ENCODE assay signal across 8 cellular contexts in genomic region chr11:116073854-116074837, GRCh38.
A peak's percentile ranks its signal among the peaks of the same experiment; 100 is the strongest.
DNase-seq lines count a peak whose midpoint lies in the region; ATAC-seq and TF ChIP-seq lines count a peak whose summit lies in the region.

No MANE protein-coding gene starts in this region.

- no peak overlapping the region for H3K4me3 Mint-ChIP-seq in WTC11

- no peak for DNase-seq in activated CD4-positive, CD25-positive, alpha-beta regulatory T cell (lab: John Stamatoyannopoulos, UW)
- DNase-seq in WERI-Rb-1 (peak; percentile 54), neuronal stem cell (ENCODE audit: low spot score) (peak; percentile 76), colonic mucosa (no peak), SIG-M5 (lab: John Stamatoyannopoulos, UW) (no peak), WTC11 (ENCODE audit: low spot score) (no peak)

- no peaks in the 10 kb centered on the region for H3K27me3 ChIP-seq in WERI-Rb-1 (ENCODE audit: insufficient read depth, low read depth, severe bottlenecking)
- peaks cover 0 to 6% (median 0%) of the 10 kb centered on the region in 3 experiments for H3K27me3 ChIP-seq in neuronal stem cell (ENCODE audit: control insufficient read depth in 3 of 3, insufficient read depth in 3 of 3, low read depth in 1 of 3, low read length in 3 of 3)
- no peaks in the 10 kb centered on the region for H3K27me3 ChIP-seq in colonic mucosa

- no peak overlapping the region for H2BK12ac ChIP-seq in neuronal stem cell (ENCODE audit: low read length)

- peaks cover 37 to 42% of the 10 kb centered on the region in 2 donors for H3K4me1 ChIP-seq in neuronal stem cell (ENCODE audit: control insufficient read depth in 2 of 2, insufficient read depth in 1 of 2, low read depth in 1 of 2, low read length in 2 of 2)
- H3K4me1 ChIP-seq in colonic mucosa: no peaks in the 10 kb centered on the region

- H3K4me2 ChIP-seq in neuronal stem cell (ENCODE audit: insufficient read depth, low read length, poor library complexity, severe bottlenecking): peak overlapping the region; percentile 58

- no peak overlapping the region for H2AFZ ChIP-seq in neuronal stem cell (ENCODE audit: low read length)

- no peak overlapping the region for H2BK5ac ChIP-seq in neuronal stem cell (ENCODE audit: low read length)

- no peaks in the 10 kb centered on the region for H3K36me3 Mint-ChIP-seq in WTC11

- H3K18ac ChIP-seq in neuronal stem cell (ENCODE audit: low read length): peak overlapping the region; percentile 48

- intact Hi-C loops in colonic mucosa (cut with DNase I): no loop called here

- H3K9me3 ChIP-seq in WERI-Rb-1 (ENCODE audit: severe bottlenecking) (no peaks in the 10 kb centered on the region), neuronal stem cell (replicated peaks in 1 of 2; ENCODE audit: control insufficient read depth in 2 of 2, insufficient read depth in 1 of 2, low read depth in 1 of 2, low read length in 2 of 2) (no peaks in the 10 kb centered on the region), colonic mucosa (no peaks in the 10 kb centered on the region)

- H3K36me3 ChIP-seq in WERI-Rb-1 (no peaks in the 10 kb centered on the region), neuronal stem cell (replicated peaks in 1 of 2; ENCODE audit: control insufficient read depth in 2 of 2, insufficient read depth in 2 of 2, low read length in 2 of 2) (no peaks in the 10 kb centered on the region), colonic mucosa (no peaks in the 10 kb centered on the region)

- H2BK120ac ChIP-seq in neuronal stem cell (ENCODE audit: low read depth, low read length): no peak overlapping the region

- CTCF ChIA-PET in WTC11 (lab: Charles Lee): interaction anchor here (1.1 to 1.8 kb wide), 7 partner anchors 8 to 204 kb away, joined by 3 to 10 read pairs (median 5); no protein-coding TSS in a partner anchor

- H4K8ac ChIP-seq in neuronal stem cell (ENCODE audit: low read depth, low read length): no peak overlapping the region

- H3K4ac ChIP-seq in neuronal stem cell (ENCODE audit: low read length): no peak overlapping the region

- peaks cover 11% of the 10 kb centered on the region for H3K27me3 Mint-ChIP-seq in WTC11 (ENCODE audit: low read depth)

- H3K79me1 ChIP-seq in neuronal stem cell (ENCODE audit: low read depth, low read length): no peaks in the 10 kb centered on the region

- H3K27ac Mint-ChIP-seq in WTC11: no peak overlapping the region

- H3K9me3 Mint-ChIP-seq in WTC11: peaks cover 6% of the 10 kb centered on the region

- H3K4me3 ChIP-seq in WERI-Rb-1 (ENCODE audit: low read depth, low read length): peak overlapping the region; percentile 23
- H3K4me3 ChIP-seq in neuronal stem cell (ENCODE audit: low read length in 2 of 2): no peak overlapping the region
- no peak overlapping the region for H3K4me3 ChIP-seq in colonic mucosa

- H2AK5ac ChIP-seq in neuronal stem cell (ENCODE audit: low read depth, low read length): no peak overlapping the region

- no peak overlapping the region for H3K14ac ChIP-seq in neuronal stem cell (ENCODE audit: low read length)

- TF ChIP-seq CTCF in WERI-Rb-1 (IDR thresholded peaks at IDR 0.05; ENCODE audit: low read depth, low read length) (no peak), colonic mucosa (IDR thresholded peaks at IDR 0.05) (no peak), WTC11 (IDR thresholded peaks at IDR 0.05) (no peak)

- no peak overlapping the region for H4K91ac ChIP-seq in neuronal stem cell (ENCODE audit: low read depth, low read length, poor library complexity)

- H3K27ac ChIP-seq in WERI-Rb-1 (peak overlapping the region; percentile 41), neuronal stem cell (replicated peaks; ENCODE audit: low read length) (peak overlapping the region; percentile 93), colonic mucosa (no peak overlapping the region)

- ATAC-seq in activated CD4-positive, CD25-positive, alpha-beta regulatory T cell treated with anti-CD3 and anti-CD28 coated beads, Interleukin-2, amount 50 U/mL, for 24 hours: peak; percentile 59 to 63
- ATAC-seq in HG03439 (IDR thresholded peaks at IDR 0.05; ENCODE audit: unreplicated experiment) (peak; percentile 84), WTC11 (no peak)

- H3K9ac ChIP-seq in neuronal stem cell (ENCODE audit: low read depth, low read length, poor library complexity): no peak overlapping the region
- no peak overlapping the region for H3K9ac ChIP-seq in colonic mucosa (ENCODE audit: low read depth in 2 of 2, low read length in 2 of 2)

- no peak overlapping the region for H2BK15ac ChIP-seq in neuronal stem cell (ENCODE audit: low read length)

- no CpG with 5 or more reads among the region's 18 CpGs for WGBS in neuronal stem cell (ENCODE audit: extremely low coverage in 2 of 2, insufficient read length in 2 of 2, insufficient replicate concordance in 1 of 2), 2 donors

- POLR2A ChIA-PET in WTC11 (lab: Charles Lee): no interaction called here

- H3K23ac ChIP-seq in neuronal stem cell (ENCODE audit: low read depth, low read length, poor library complexity): no peak overlapping the region

- peaks cover 10% of the 10 kb centered on the region for H3K4me1 Mint-ChIP-seq in WTC11

TF ChIP-seq in WTC11, 78 proteins besides CTCF, POLR2A, EP300 and RAD21:
- TF ChIP-seq NR1H2 (CRISPR knock-in tag; IDR thresholded peaks at IDR 0.05) (no peak), ZNF416 (CRISPR knock-in tag; IDR thresholded peaks at IDR 0.05) (no peak), ZBTB43 (CRISPR knock-in tag; IDR thresholded peaks at IDR 0.05) (no peak), KAT7 (CRISPR knock-in tag; IDR thresholded peaks at IDR 0.05; ENCODE audit: borderline replicate concordance) (no peak)

Comparison
In these comparisons a context has a peak if more than half of its experiments do, and no peak if none do; other contexts are left out.
1. DNase-seq: peak in WERI-Rb-1 (single experiment) and neuronal stem cell (single experiment); none in activated CD4-positive, CD25-positive, alpha-beta regulatory T cell (0 of 4), colonic mucosa (single experiment), SIG-M5 (single experiment) and WTC11 (single experiment).